Comparison of ENCODE assay signal across 23 cellular contexts in the genomic region with DNA sequence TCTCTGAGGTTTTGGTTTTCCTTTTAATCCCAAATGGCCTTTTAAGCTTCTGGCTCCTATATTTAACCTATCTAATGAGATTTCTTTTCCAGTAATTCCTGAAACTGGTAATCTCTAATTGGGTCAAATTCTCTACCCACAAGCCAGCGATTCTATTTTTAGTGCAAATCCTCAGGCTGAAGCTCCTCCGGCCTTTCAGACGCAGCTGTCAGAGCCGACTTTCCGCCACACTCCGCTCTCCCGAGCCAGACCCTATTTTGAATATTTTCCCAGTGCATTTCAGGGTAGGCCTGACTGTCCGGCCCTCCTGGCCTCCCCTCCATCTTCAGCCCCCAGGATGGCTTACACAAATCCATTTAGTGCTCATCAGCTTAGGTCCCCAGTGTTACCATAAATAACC. TPM values are rescaled to one million over a fixed set of nuclear protein-coding genes. Genes with fewer than 3 reads are reported as not detected.
DNase-seq lines count a peak whose midpoint lies in the region; ATAC-seq and TF ChIP-seq lines count a peak whose summit lies in the region.
"Had no signal": no experiment of that assay in that cellular context is flagged by ENCODE, and none has a peak within 500 bp of the region (broad histone marks: within the 10 kb centered on the region; RNA-seq: fewer than 3 reads in every experiment).

No MANE protein-coding gene starts in this region.

- H3K4me1 ChIP-seq in lower lobe of right lung (peaks cover 8% of the 10 kb centered on the region), upper lobe of right lung (no peaks in the 10 kb centered on the region)
- H3K4me1 ChIP-seq: parathyroid adenoma had no signal

- H3K27me3 ChIP-seq in dorsolateral prefrontal cortex: peaks cover 0 to 16% (median 0%) of the 10 kb centered on the region in 45 donors
- H3K27me3 ChIP-seq in lower lobe of right lung (ENCODE audit: low read depth): no peaks in the 10 kb centered on the region
- no peaks in the 10 kb centered on the region for H3K27me3 ChIP-seq in upper lobe of right lung

- no peaks in the 10 kb centered on the region for H3K36me3 ChIP-seq in lower lobe of right lung
- H3K36me3 ChIP-seq in upper lobe of right lung: no peaks in the 10 kb centered on the region
- H3K36me3 ChIP-seq: stomach had no signal

- DNase-seq in NCI-H524 (lab: John Stamatoyannopoulos, UW) (peak; percentile 39 to 59), NCI-H524 treated with DMSO at 0.1 percent for 48 hours (lab: John Stamatoyannopoulos, UW) (no peak), dorsolateral prefrontal cortex (peak in 1 of 10 donors; percentile 68), lower lobe of right lung (no peak), upper lobe of right lung (no peak), NCI-H146 treated with DMSO at 0.1 percent for 48 hours (lab: John Stamatoyannopoulos, UW; ENCODE audit: unreplicated experiment) (no peak), SHP77 treated with DMSO at 0.1 percent for 48 hours (lab: John Stamatoyannopoulos, UW) (no peak)
- DNase-seq: activated T-cell treated with anti-CD3 and anti-CD28 coated beads, Interleukin-2, amount 50 U/mL, for 48 hours; AML-193; hypothalamus; Kasumi-1; mammary epithelial cell; naive B cell; NCI-H1092 treated with DMSO at 0.1 percent for 48 hours; NCI-H510A; stimulated activated CD4-positive, alpha-beta T cell treated with anti-CD3 and anti-CD28 coated beads, Interleukin-4, amount 100 ng/mL, for 24 hours; stomach; T1000 had no signal

- intact Hi-C loops in dorsolateral prefrontal cortex (cut with DNase I) (no loop called here), lower lobe of right lung (cut with DNase I) (no loop called here), upper lobe of right lung (cut with DNase I) (no loop called here)

- H3K4me3 ChIP-seq in dorsolateral prefrontal cortex: peak overlapping the region in 26 of 59 donors; percentile 4 to 38 (median 26)
- peak overlapping the region; percentile 2 for H3K4me3 ChIP-seq in lower lobe of right lung
- no peak overlapping the region for H3K4me3 ChIP-seq in upper lobe of right lung
- H3K4me3 ChIP-seq: stomach had no signal

- H3K27ac ChIP-seq in dorsolateral prefrontal cortex (peak overlapping the region in 44 of 59 donors; percentile 1 to 90 (median 48)), lower lobe of right lung (peak overlapping the region; percentile 31), upper lobe of right lung (peak overlapping the region; percentile 36)
- H3K27ac ChIP-seq: 22Rv1, parathyroid adenoma, RWPE1, stomach had no signal

- TF ChIP-seq CTCF in dorsolateral prefrontal cortex (IDR thresholded peaks at IDR 0.05 in 54 of 56, conservative IDR thresholded peaks at IDR 0.05 in 2 of 56; ENCODE audit: low read depth in 1 of 56, partially characterized antibody in 56 of 56) (no peak), lower lobe of right lung (IDR thresholded peaks at IDR 0.05) (no peak), upper lobe of right lung (IDR thresholded peaks at IDR 0.05) (no peak)

- ATAC-seq in lower lobe of right lung: no peak
- no peak for ATAC-seq in upper lobe of right lung
- no peak for ATAC-seq in HG03439 (IDR thresholded peaks at IDR 0.05; ENCODE audit: unreplicated experiment)
- ATAC-seq: activated CD4-positive, CD25-positive, alpha-beta regulatory T cell treated with anti-CD3 and anti-CD28 coated beads, Interleukin-2, amount 50 U/mL, for 24 hours had no signal

- peaks cover 5% of the 10 kb centered on the region for H3K9me3 ChIP-seq in lower lobe of right lung
- H3K9me3 ChIP-seq in upper lobe of right lung: no peaks in the 10 kb centered on the region

RNA-seq across cellular contexts. Expression of a gene that starts 9.7 kb away (rescaled TPM):
- total RNA-seq in dorsolateral prefrontal cortex (100 to 1,000 TPM in 119 of 120 experiments, 10 to 100 TPM in 1; 62.3 to 237 (median 173) TPM), lower lobe of right lung (2.4 TPM), upper lobe of right lung (3.9 TPM)

Comparison
In these comparisons a context has a peak if more than half of its experiments do, and no peak if none do; other contexts are left out.
1. DNase-seq: peak in NCI-H524 (2 of 2); none in NCI-H524 treated with DMSO at 0.1 percent for 48 hours (single experiment), lower lobe of right lung (single experiment), upper lobe of right lung (single experiment), NCI-H146 treated with DMSO at 0.1 percent for 48 hours (single experiment) and SHP77 treated with DMSO at 0.1 percent for 48 hours (single experiment).
2. RNA of a gene that starts 9.7 kb away (total RNA-seq): 62.3 to 237 TPM in dorsolateral prefrontal cortex; 3.9 TPM in upper lobe of right lung (single experiment) and 2.4 TPM in lower lobe of right lung (single experiment); every median in the first group is over 10 times any median in the second.
3. Peak in every context shown above with its lines, with median percentiles within 50 percentile points of each other: H3K27ac ChIP-seq.